Comparison of ENCODE assay signal across 8 cellular contexts in genomic region chr11:102312656-102313055, GRCh38. TPM values are rescaled to one million over a fixed set of nuclear protein-coding genes. Genes with fewer than 3 reads are reported as not detected.
DNase-seq lines count a peak whose midpoint lies in the region; ATAC-seq and TF ChIP-seq lines count a peak whose summit lies in the region.

No MANE protein-coding gene starts in this region.

- TF ChIP-seq POLR2A in heart left ventricle (IDR thresholded peaks at IDR 0.05), result no peak

- no peaks in the 10 kb centered on the region for H3K36me3 ChIP-seq in heart left ventricle
- H3K36me3 ChIP-seq in left lung, result no peaks in the 10 kb centered on the region
- no peaks in the 10 kb centered on the region for H3K36me3 ChIP-seq in upper lobe of right lung

- peak overlapping the region; percentile 73 for H3K27ac Mint-ChIP-seq in activated naive CD8-positive, alpha-beta T cell treated with anti-CD3 and anti-CD28 coated beads, Interleukin-2, amount 10 ng/mL, durations not matched to agents 7 days and 5 days

- peaks cover 31% of the 10 kb centered on the region for H3K4me1 Mint-ChIP-seq in activated naive CD8-positive, alpha-beta T cell treated with anti-CD3 and anti-CD28 coated beads, Interleukin-2, amount 10 ng/mL, durations not matched to agents 7 days and 5 days

- H3K4me3 Mint-ChIP-seq in activated naive CD8-positive, alpha-beta T cell treated with anti-CD3 and anti-CD28 coated beads, Interleukin-2, amount 10 ng/mL, durations not matched to agents 7 days and 5 days, result peak overlapping the region; percentile 43

- H3K27ac ChIP-seq in heart left ventricle (peak overlapping the region; percentile 18 to 89 (median 66)), left lung (peak overlapping the region; percentile 64 to 84), upper lobe of right lung (peak overlapping the region; percentile 80)

- H3K9me3 ChIP-seq in heart left ventricle (no peaks in the 10 kb centered on the region), left lung (no peaks in the 10 kb centered on the region), upper lobe of right lung (no peaks in the 10 kb centered on the region)

- H3K9me3 Mint-ChIP-seq in activated naive CD8-positive, alpha-beta T cell treated with anti-CD3 and anti-CD28 coated beads, Interleukin-2, amount 10 ng/mL, durations not matched to agents 7 days and 5 days, result peaks cover 3% of the 10 kb centered on the region

- intact Hi-C loops in heart left ventricle (cut with DNase I), result loop anchor here in 1 of 10 donors (1.0 kb wide), 1 partner anchor 35 kb away; the partner anchor contains the start of gene BIRC2
- intact Hi-C loops in cardiac septum (cut with DNase I), result no loop called here
- intact Hi-C loops in left lung (cut with DNase I), result no loop called here
- intact Hi-C loops in upper lobe of right lung (cut with DNase I), result no loop called here

- POLR2A ChIA-PET in activated naive CD8-positive, alpha-beta T cell treated with anti-CD3 and anti-CD28 coated beads, Interleukin-2, amount 10 ng/mL, durations not matched to agents 7 days and 5 days (lab: Charles Lee), result no interaction called here

- DNase-seq in heart left ventricle (no peak), cardiac septum (ENCODE audit: low spot score) (no peak), left lung (no peak), upper lobe of right lung (no peak), NCI-H2081 treated with DMSO at 0.1 percent for 48 hours (lab: John Stamatoyannopoulos, UW) (no peak)
- no peak for DNase-seq in activated naive CD8-positive, alpha-beta T cell treated with anti-CD3 and anti-CD28 coated beads, Interleukin-2, amount 10 ng/mL, durations not matched to agents 7 days and 5 days

- H3K4me3 ChIP-seq in heart left ventricle (peak overlapping the region in 9 of 12 donors; percentile 22 to 51 (median 35)), left lung (peak overlapping the region in 1 of 2 donors; percentile 0), upper lobe of right lung (peak overlapping the region; percentile 12)

- WGBS in heart left ventricle, 4 donors, result 50 to 66% (median 55%) methylated on average over 2 of the region's 2 CpGs

- H3K27me3 ChIP-seq in heart left ventricle, result no peaks in the 10 kb centered on the region
- no peaks in the 10 kb centered on the region for H3K27me3 ChIP-seq in left lung
- no peaks in the 10 kb centered on the region for H3K27me3 ChIP-seq in upper lobe of right lung

- peaks cover 1% of the 10 kb centered on the region for H3K36me3 Mint-ChIP-seq in activated naive CD8-positive, alpha-beta T cell treated with anti-CD3 and anti-CD28 coated beads, Interleukin-2, amount 10 ng/mL, durations not matched to agents 7 days and 5 days

- ATAC-seq in heart left ventricle, result no peak
- ATAC-seq in activated naive CD8-positive, alpha-beta T cell treated with anti-CD3 and anti-CD28 coated beads, Interleukin-2, amount 10 ng/mL, durations not matched to agents 7 days and 5 days (ENCODE audit: low read depth), result no peak
- peak; percentile 9 for ATAC-seq in left lung
- ATAC-seq in upper lobe of right lung, result no peak
- ATAC-seq in activated CD4-positive, CD25-positive, alpha-beta regulatory T cell treated with anti-CD3 and anti-CD28 coated beads, Interleukin-2, amount 50 U/mL, for 24 hours, result no peak
- no peak for ATAC-seq in GM21515 (IDR thresholded peaks at IDR 0.05; ENCODE audit: unreplicated experiment)

- peaks cover 0 to 42% (median 3%) of the 10 kb centered on the region in 12 donors for H3K4me1 ChIP-seq in heart left ventricle
- H3K4me1 ChIP-seq in left lung, result peaks cover 9 to 56% of the 10 kb centered on the region in 2 donors
- peaks cover 27% of the 10 kb centered on the region for H3K4me1 ChIP-seq in upper lobe of right lung

- H3K27me3 Mint-ChIP-seq in activated naive CD8-positive, alpha-beta T cell treated with anti-CD3 and anti-CD28 coated beads, Interleukin-2, amount 10 ng/mL, durations not matched to agents 7 days and 5 days, result no peaks in the 10 kb centered on the region

- no peak for TF ChIP-seq CTCF in heart left ventricle (IDR thresholded peaks at IDR 0.05)
- no peak for TF ChIP-seq CTCF in left lung (IDR thresholded peaks at IDR 0.05)
- TF ChIP-seq CTCF in upper lobe of right lung (IDR thresholded peaks at IDR 0.05), result no peak

RNA-seq across cellular contexts. Expression of gene BIRC3, which starts 4.6 kb away (rescaled TPM):
- total RNA-seq in heart left ventricle (10 to 100 TPM in 1 of 9 donors, 1 to 10 TPM in 8; 1.8 to 21.1 (median 5.3) TPM), cardiac septum (1.8 TPM), left lung (10 to 100 TPM; 14.0 to 28.1 TPM), upper lobe of right lung (23.0 TPM)
- polyA plus RNA-seq in heart left ventricle, result 1 to 10 TPM; 1.6 to 3.3 TPM
- 10 to 100 TPM; 55.0 to 59.3 TPM for total RNA-seq in activated naive CD8-positive, alpha-beta T cell treated with anti-CD3 and anti-CD28 coated beads, Interleukin-2, amount 10 ng/mL, durations not matched to agents 7 days and 5 days

RNA-seq across cellular contexts. Expression of gene BIRC2, which starts 34.4 kb away (rescaled TPM):
- total RNA-seq in heart left ventricle, result 10 to 100 TPM; 24.1 to 39.9 (median 32.7) TPM
- 10 to 100 TPM; 17.9 to 34.1 TPM for polyA plus RNA-seq in heart left ventricle
- total RNA-seq in cardiac septum, result 31.5 TPM
- total RNA-seq in activated naive CD8-positive, alpha-beta T cell treated with anti-CD3 and anti-CD28 coated beads, Interleukin-2, amount 10 ng/mL, durations not matched to agents 7 days and 5 days, result 10 to 100 TPM; 40.6 to 41.4 TPM
- 10 to 100 TPM; 37.2 to 42.9 TPM for total RNA-seq in left lung
- 44.1 TPM for total RNA-seq in upper lobe of right lung
